ENCODE assay signal across 2 cellular contexts in genomic region chr9:97057651-97058050, GRCh38.
TF ChIP-seq lines count a peak whose summit lies in the region.

No MANE protein-coding gene starts in this region.

TF ChIP-seq in GM23338, 12 proteins besides CTCF, POLR2A, EP300 and RAD21 (continued from another document):
- TF ChIP-seq NANOG (IDR thresholded peaks at IDR 0.05; ENCODE audit: borderline replicate concordance) (no peak), EZH2 (IDR thresholded peaks at IDR 0.05; ENCODE audit: low read depth, unreplicated experiment) (no peak), ZNF462 (CRISPR knock-in tag; IDR thresholded peaks at IDR 0.05) (no peak), ETS1 (IDR thresholded peaks at IDR 0.05) (no peak), JUNB (IDR thresholded peaks at IDR 0.05; ENCODE audit: unreplicated experiment) (no peak), POLR2AphosphoS5 (IDR thresholded peaks at IDR 0.05; ENCODE audit: low read depth) (no peak)

TF ChIP-seq in H1, 55 proteins besides CTCF, POLR2A, EP300 and RAD21:
- TF ChIP-seq SRF (IDR thresholded peaks at IDR 0.05; ENCODE audit: low read depth, low read length) (no peak), MAFK (IDR thresholded peaks at IDR 0.05; ENCODE audit: low read depth, low read length) (no peak), YY1 (IDR thresholded peaks at IDR 0.05; ENCODE audit: low read depth, low read length) (peak; percentile 25; the same call in 1 of the 2 replicates), POLR2AphosphoS5 (IDR thresholded peaks at IDR 0.05; ENCODE audit: low read depth, low read length) (no peak), ZNF274 (IDR thresholded peaks at IDR 0.05; ENCODE audit: borderline replicate concordance, extremely low read depth, low read length) (no peak)
